ENCODE assay signal across 14 cellular contexts in the genomic region with DNA sequence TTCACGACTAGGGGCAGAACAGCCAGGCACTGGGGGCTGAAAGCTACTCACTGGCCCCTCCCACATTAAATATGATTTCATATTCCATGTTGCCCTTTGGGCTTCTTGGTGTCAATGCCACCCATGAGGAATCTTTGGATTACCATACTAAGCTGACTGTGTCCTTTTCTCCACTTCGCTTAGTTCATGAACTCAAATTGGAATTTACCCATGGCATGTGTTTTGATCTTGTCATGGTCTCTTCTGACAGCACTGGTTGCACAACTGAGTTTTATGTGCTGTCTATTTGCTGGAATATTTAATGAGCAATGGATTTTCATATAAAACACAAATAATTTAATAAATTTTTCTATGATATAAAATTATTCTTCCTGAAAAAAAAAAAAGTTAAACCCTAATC. TPM values are rescaled to one million over a fixed set of nuclear protein-coding genes. Genes with fewer than 3 reads are reported as not detected.
A peak's percentile ranks its signal among the peaks of the same experiment; 100 is the strongest.
DNase-seq lines count a peak whose midpoint lies in the region; ATAC-seq and TF ChIP-seq lines count a peak whose summit lies in the region.
"Had no signal": no experiment of that assay in that cellular context is flagged by ENCODE, and none has a peak within 500 bp of the region (broad histone marks: within the 10 kb centered on the region; RNA-seq: fewer than 3 reads in every experiment).

No MANE protein-coding gene starts in this region.

- H3K36me3 ChIP-seq in adipocyte (ENCODE audit: control insufficient read depth, insufficient read depth, low read length, severe bottlenecking) (no peaks in the 10 kb centered on the region), hepatocyte (replicated peaks; ENCODE audit: insufficient read depth, low read depth) (no peaks in the 10 kb centered on the region), psoas muscle (ENCODE audit: insufficient read depth in 1 of 2, low read depth in 1 of 2) (no peaks in the 10 kb centered on the region), subcutaneous abdominal adipose tissue (ENCODE audit: control insufficient read depth in 5 of 5, insufficient read depth in 5 of 5, low read length in 5 of 5) (peaks cover 0 to 4% (median 0%) of the 10 kb centered on the region in 5 donors)
- H3K36me3 ChIP-seq: BE2C had no signal

- H3K9me2 ChIP-seq in hepatocyte (replicated peaks; ENCODE audit: insufficient read depth): no peaks in the 10 kb centered on the region

- intact Hi-C loops in psoas muscle (cut with DNase I): no loop called here
- intact Hi-C loops in head of caudate nucleus (cut with DNase I): no loop called here

- TF ChIP-seq CTCF in hepatocyte (IDR thresholded peaks at IDR 0.05; ENCODE audit: poor library complexity) (no peak), psoas muscle (IDR thresholded peaks at IDR 0.05) (no peak)

- peak; percentile 72 to 89 (median 80) for ATAC-seq in psoas muscle

- H3K27me3 ChIP-seq in adipocyte (replicated peaks; ENCODE audit: control insufficient read depth, insufficient read depth, low read length) (no peaks in the 10 kb centered on the region), hepatocyte (no peaks in the 10 kb centered on the region), psoas muscle (ENCODE audit: insufficient read depth in 3 of 3, low read length in 2 of 3) (no peaks in the 10 kb centered on the region), subcutaneous abdominal adipose tissue (ENCODE audit: control insufficient read depth in 5 of 5, insufficient read depth in 4 of 5, low read length in 5 of 5) (no peaks in the 10 kb centered on the region)
- H3K27me3 ChIP-seq: BE2C had no signal

- H3K4me3 ChIP-seq in adipocyte (ENCODE audit: low read length): no peak overlapping the region
- H3K4me3 ChIP-seq in hepatocyte: no peak overlapping the region
- H3K4me3 ChIP-seq in psoas muscle: peak overlapping the region; percentile 32
- no peak overlapping the region for H3K4me3 ChIP-seq in subcutaneous abdominal adipose tissue (ENCODE audit: low read depth in 1 of 5, low read length in 5 of 5)

- 95% methylated on average over 2 of the region's 2 CpGs for WGBS in hepatocyte (ENCODE audit: low lambda C conversion rate, missing lambda C conversion rate)
- 32 to 71% (median 38%) methylated on average over 2 of the region's 2 CpGs for WGBS in psoas muscle, 3 donors

- H3K27ac ChIP-seq in hepatocyte: peak overlapping the region; percentile 39
- peak overlapping the region; percentile 83 for H3K27ac ChIP-seq in psoas muscle
- H3K27ac ChIP-seq in subcutaneous abdominal adipose tissue (ENCODE audit: low read depth, low read length): peak overlapping the region; percentile 92
- H3K27ac ChIP-seq: C4-2B had no signal

- H3K9ac ChIP-seq in adipocyte (ENCODE audit: low read length): peak overlapping the region; percentile 40
- peak overlapping the region in 2 of 5 donors; percentile 59 to 66 for H3K9ac ChIP-seq in subcutaneous abdominal adipose tissue (ENCODE audit: low read length in 5 of 5)

- no peak overlapping the region for H2AFZ ChIP-seq in hepatocyte

- DNase-seq in adipocyte (ENCODE audit: low read depth) (no peak), hepatocyte (ENCODE audit: low spot score) (no peak), psoas muscle (no peak), head of caudate nucleus (no peak), AG20443 (ENCODE audit: low spot score) (no peak), DMS53 (lab: John Stamatoyannopoulos, UW) (no peak)
- DNase-seq: BE2C; CD4-positive, alpha-beta memory T cell; DMS79 treated with DMSO at 0.1 percent for 48 hours; EL; GOT3; H9 had no signal

- H3K79me2 ChIP-seq in hepatocyte: no peaks in the 10 kb centered on the region

- H3K4me1 ChIP-seq in adipocyte (ENCODE audit: control insufficient read depth, insufficient read depth, low read length) (peaks cover 42% of the 10 kb centered on the region), hepatocyte (ENCODE audit: insufficient read depth) (no peaks in the 10 kb centered on the region), psoas muscle (peaks cover 19% of the 10 kb centered on the region), subcutaneous abdominal adipose tissue (ENCODE audit: control insufficient read depth in 5 of 5, insufficient read depth in 5 of 5, low read length in 5 of 5) (peaks cover 0 to 26% (median 11%) of the 10 kb centered on the region in 5 donors)
- H3K4me1 ChIP-seq: BE2C had no signal

- H3K4me2 ChIP-seq in hepatocyte: no peak overlapping the region

- H4K20me1 ChIP-seq in hepatocyte (ENCODE audit: insufficient read depth, poor library complexity, severe bottlenecking): no peaks in the 10 kb centered on the region

- no peaks in the 10 kb centered on the region for H3K9me3 ChIP-seq in adipocyte (ENCODE audit: control insufficient read depth, low read length)
- H3K9me3 ChIP-seq in hepatocyte (ENCODE audit: low read depth): no peaks in the 10 kb centered on the region
- no peaks in the 10 kb centered on the region for H3K9me3 ChIP-seq in psoas muscle
- H3K9me3 ChIP-seq in subcutaneous abdominal adipose tissue (ENCODE audit: control insufficient read depth in 5 of 5, low read length in 5 of 5): no peaks in the 10 kb centered on the region
- H3K9me3 ChIP-seq: BE2C had no signal

RNA-seq across cellular contexts. Expression of gene SERBP1, which starts 59.2 kb away (rescaled TPM):
- total RNA-seq in hepatocyte: 178 and 194 TPM in 2 replicates
- polyA plus RNA-seq in hepatocyte: 102 and 104 TPM in 2 replicates
- 100 to 1,000 TPM; 197 to 289 (median 216) TPM for total RNA-seq in psoas muscle
- polyA plus RNA-seq in psoas muscle: 100 to 1,000 TPM; 189 to 299 (median 277) TPM

Comparison
In these comparisons a context has a peak if more than half of its experiments do, and no peak if none do; other contexts are left out.
1. H3K27ac ChIP-seq: peak in every context shown above with its lines; median percentile 92 in subcutaneous abdominal adipose tissue; 83 in psoas muscle; 39 in hepatocyte.